Comparison of ENCODE assay signal across 8 cellular contexts in the genomic region with DNA sequence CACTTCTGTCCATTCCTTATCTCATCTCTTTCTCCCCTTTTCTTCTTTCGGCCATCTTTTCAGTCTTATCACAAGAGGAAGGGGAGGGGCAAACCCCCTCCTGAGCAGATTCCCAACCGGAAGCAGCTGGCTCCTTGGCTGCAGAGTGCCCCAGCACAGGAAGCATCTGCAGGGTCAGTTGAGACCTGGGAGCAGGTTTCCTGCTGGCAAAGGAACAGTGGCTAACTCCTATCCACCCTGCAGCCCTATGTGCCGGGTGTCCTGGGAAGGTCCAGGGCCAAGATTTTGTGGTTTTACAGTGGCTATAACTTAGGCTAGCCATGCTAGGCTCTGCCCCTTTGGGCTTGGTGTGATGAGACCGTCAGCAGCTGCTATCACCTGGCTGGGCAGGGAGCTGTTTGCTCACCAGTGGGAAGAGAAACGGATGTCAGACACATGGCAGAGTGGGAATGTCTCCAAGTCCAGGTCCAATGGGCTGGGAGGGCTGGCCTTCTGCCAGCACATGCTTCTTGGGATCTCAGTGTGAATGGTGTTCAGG. TPM values are rescaled to one million over a fixed set of nuclear protein-coding genes. Genes with fewer than 3 reads are reported as not detected.
DNase-seq lines count a peak whose midpoint lies in the region; ATAC-seq, FAIRE-seq and TF ChIP-seq lines count a peak whose summit lies in the region.

No MANE protein-coding gene starts in this region.

- no peak overlapping the region for H3K27ac Mint-ChIP-seq in activated T-helper 1 cell treated with anti-CD3 and anti-CD28 coated beads, Interleukin-12 subunit alpha, Interleukin-12 subunit beta, Interleukin-2, Interleukin-4 antibody, amounts not matched to agents 30 ng/mL and 10 ng/mL and 1 ng/mL, durations not matched to agents 14 hours and 24 hours and 36 hours

- peaks cover 88% of the 10 kb centered on the region for H3K4me1 Mint-ChIP-seq in activated T-helper 1 cell treated with anti-CD3 and anti-CD28 coated beads, Interleukin-12 subunit alpha, Interleukin-12 subunit beta, Interleukin-2, Interleukin-4 antibody, amounts not matched to agents 30 ng/mL and 10 ng/mL and 1 ng/mL, durations not matched to agents 14 hours and 24 hours and 36 hours (ENCODE audit: low read depth)

- intact Hi-C loops in activated T-helper 1 cell treated with anti-CD3 and anti-CD28 coated beads, Interleukin-12 subunit alpha, Interleukin-12 subunit beta, Interleukin-2, Interleukin-4 antibody, amounts not matched to agents 30 ng/mL and 10 ng/mL and 1 ng/mL, durations not matched to agents 14 hours and 24 hours and 36 hours (cut with micrococcal nuclease), result no loop called here

- H3K36me3 ChIP-seq in HUES48 (ENCODE audit: control insufficient read depth, insufficient read depth, low read length) (peaks cover 60% of the 10 kb centered on the region), iPS-20b (ENCODE audit: insufficient read depth, low read depth, low read length) (peaks cover 64% of the 10 kb centered on the region), subcutaneous abdominal adipose tissue (ENCODE audit: control insufficient read depth in 5 of 5, insufficient read depth in 5 of 5, low read length in 5 of 5) (peaks cover 2 to 77% (median 60%) of the 10 kb centered on the region in 5 donors)

- H3K9me3 ChIP-seq in HUES48 (ENCODE audit: control insufficient read depth, insufficient read depth, low read length), result no peaks in the 10 kb centered on the region
- no peaks in the 10 kb centered on the region for H3K9me3 ChIP-seq in iPS-20b (ENCODE audit: insufficient read depth, low read depth, low read length)
- no peaks in the 10 kb centered on the region for H3K9me3 ChIP-seq in subcutaneous abdominal adipose tissue (ENCODE audit: control insufficient read depth in 5 of 5, low read length in 5 of 5)

- H3K4me3 Mint-ChIP-seq in activated T-helper 1 cell treated with anti-CD3 and anti-CD28 coated beads, Interleukin-12 subunit alpha, Interleukin-12 subunit beta, Interleukin-2, Interleukin-4 antibody, amounts not matched to agents 30 ng/mL and 10 ng/mL and 1 ng/mL, durations not matched to agents 14 hours and 24 hours and 36 hours, result peak overlapping the region; percentile 37

- no peaks in the 10 kb centered on the region for H3K9me3 Mint-ChIP-seq in activated T-helper 1 cell treated with anti-CD3 and anti-CD28 coated beads, Interleukin-12 subunit alpha, Interleukin-12 subunit beta, Interleukin-2, Interleukin-4 antibody, amounts not matched to agents 30 ng/mL and 10 ng/mL and 1 ng/mL, durations not matched to agents 14 hours and 24 hours and 36 hours

- H3K4me1 ChIP-seq in HUES48 (ENCODE audit: control insufficient read depth, insufficient read depth, low read length) (peaks cover 9% of the 10 kb centered on the region; the same call in 1 of the 2 replicates), iPS-20b (ENCODE audit: insufficient read depth, low read length) (peaks cover 8% of the 10 kb centered on the region; the same call in 1 of the 2 replicates), subcutaneous abdominal adipose tissue (ENCODE audit: control insufficient read depth in 5 of 5, insufficient read depth in 5 of 5, low read length in 5 of 5) (peaks cover 23 to 91% (median 79%) of the 10 kb centered on the region in 5 donors)

- no peaks in the 10 kb centered on the region for H3K27me3 Mint-ChIP-seq in activated T-helper 1 cell treated with anti-CD3 and anti-CD28 coated beads, Interleukin-12 subunit alpha, Interleukin-12 subunit beta, Interleukin-2, Interleukin-4 antibody, amounts not matched to agents 30 ng/mL and 10 ng/mL and 1 ng/mL, durations not matched to agents 14 hours and 24 hours and 36 hours (ENCODE audit: insufficient read depth)

- H3K27me3 ChIP-seq in HUES48 (ENCODE audit: control insufficient read depth, insufficient read depth, low read length) (no peaks in the 10 kb centered on the region), iPS-20b (ENCODE audit: insufficient read depth, low read length) (no peaks in the 10 kb centered on the region), subcutaneous abdominal adipose tissue (ENCODE audit: control insufficient read depth in 5 of 5, insufficient read depth in 4 of 5, low read length in 5 of 5) (no peaks in the 10 kb centered on the region)

- H3K4me3 ChIP-seq in AG10803 (ENCODE audit: low read length), result no peak overlapping the region
- H3K4me3 ChIP-seq in HUES48 (ENCODE audit: low read depth, low read length), result no peak overlapping the region
- no peak overlapping the region for H3K4me3 ChIP-seq in iPS-20b (ENCODE audit: low read length)
- peak overlapping the region in 3 of 5 donors; percentile 9 to 38 (median 19) for H3K4me3 ChIP-seq in subcutaneous abdominal adipose tissue (ENCODE audit: low read depth in 1 of 5, low read length in 5 of 5)

- H3K9ac ChIP-seq in HUES48 (ENCODE audit: low read depth, low read length) (no peak overlapping the region), iPS-20b (ENCODE audit: low read depth, low read length) (peak overlapping the region; percentile 34; the same call in 1 of the 2 replicates), subcutaneous abdominal adipose tissue (ENCODE audit: low read length in 5 of 5) (peak overlapping the region in 2 of 5 donors; percentile 60 to 66)

- no peak for FAIRE-seq in urothelium cell line (lab: Jason Lieb, UNC)

- DNase-seq in AG10803 (ENCODE audit: low read depth) (peak; percentile 56), urothelium cell line (ENCODE audit: low spot score) (no peak), NK-92 (lab: John Stamatoyannopoulos, UW; ENCODE audit: unreplicated experiment) (no peak)
- no peak for DNase-seq in activated T-helper 1 cell treated with anti-CD3 and anti-CD28 coated beads, Interleukin-12 subunit alpha, Interleukin-12 subunit beta, Interleukin-2, Interleukin-4 antibody, amounts not matched to agents 30 ng/mL and 10 ng/mL and 1 ng/mL, durations not matched to agents 14 hours and 24 hours and 36 hours (ENCODE audit: low spot score)

- no peak for ATAC-seq in HG03196 (IDR thresholded peaks at IDR 0.05; ENCODE audit: unreplicated experiment)

- H3K36me3 Mint-ChIP-seq in activated T-helper 1 cell treated with anti-CD3 and anti-CD28 coated beads, Interleukin-12 subunit alpha, Interleukin-12 subunit beta, Interleukin-2, Interleukin-4 antibody, amounts not matched to agents 30 ng/mL and 10 ng/mL and 1 ng/mL, durations not matched to agents 14 hours and 24 hours and 36 hours (ENCODE audit: low read depth), result peaks cover 62% of the 10 kb centered on the region

- no peak for TF ChIP-seq CTCF in AG10803 (conservative IDR thresholded peaks at IDR 0.05; ENCODE audit: low read length)

- peak overlapping the region; percentile 50 for H3K27ac ChIP-seq in HUES48 (ENCODE audit: low read depth, low read length)
- peak overlapping the region; percentile 43 for H3K27ac ChIP-seq in iPS-20b (ENCODE audit: low read length)
- H3K27ac ChIP-seq in subcutaneous abdominal adipose tissue (ENCODE audit: low read depth, low read length), result peak overlapping the region; percentile 85

RNA-seq across cellular contexts. Expression of gene SH2B3, which starts 40.4 kb away (rescaled TPM):
- 42.0 and 42.3 TPM in 2 replicates for total RNA-seq in activated T-helper 1 cell treated with anti-CD3 and anti-CD28 coated beads, Interleukin-12 subunit alpha, Interleukin-12 subunit beta, Interleukin-2, Interleukin-4 antibody, amounts not matched to agents 30 ng/mL and 10 ng/mL and 1 ng/mL, durations not matched to agents 14 hours and 24 hours and 36 hours

Comparison
In these comparisons a context has a peak if more than half of its experiments do, and no peak if none do; other contexts are left out.
1. H3K4me3 ChIP-seq: peak in subcutaneous abdominal adipose tissue (3 of 5); none in AG10803 (single experiment), HUES48 (single experiment) and iPS-20b (single experiment).
2. Peak in every context shown above with its lines, with median percentiles within 50 percentile points of each other: H3K27ac ChIP-seq.